In the genomic region with DNA sequence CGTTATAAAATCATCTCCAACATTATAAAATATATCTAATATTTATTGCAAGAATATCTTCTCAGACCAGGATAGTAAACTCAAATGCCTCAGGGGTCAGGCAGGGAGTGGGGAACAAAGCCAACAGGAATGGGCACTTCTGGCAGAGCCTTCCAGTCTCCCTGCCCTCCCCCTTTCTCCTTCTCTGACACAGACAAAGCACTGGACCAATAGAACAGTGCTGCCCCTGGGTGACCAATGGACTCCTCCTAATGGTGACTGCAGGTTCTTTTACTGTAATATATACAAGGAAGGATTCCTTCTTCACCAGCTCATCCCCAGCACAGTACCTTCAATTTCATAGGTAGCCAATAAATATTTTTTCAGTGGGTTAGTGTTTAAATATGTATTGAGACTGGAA, we compare ENCODE assay signal across 19 cellular contexts. TPM values are rescaled to one million over a fixed set of nuclear protein-coding genes. Genes with fewer than 3 reads are reported as not detected.
"Had no signal": no experiment of that assay in that cellular context is flagged by ENCODE, and none has a peak within 500 bp of the region (broad histone marks: within the 10 kb centered on the region; RNA-seq: fewer than 3 reads in every experiment).

No MANE protein-coding gene starts in this region.

- H3K9me3 ChIP-seq: colonic mucosa, esophagus muscularis mucosa, transverse colon had no signal

- H3K4me2 ChIP-seq: smooth muscle cell had no signal

- H3K36me3 ChIP-seq: colonic mucosa, esophagus muscularis mucosa, transverse colon had no signal

- H3K27me3 ChIP-seq: colonic mucosa, esophagus muscularis mucosa, transverse colon had no signal

- H3K27ac ChIP-seq: colonic mucosa had no signal

- H3K4me3 ChIP-seq: colonic mucosa, esophagus muscularis mucosa, smooth muscle cell, transverse colon had no signal

- ATAC-seq: activated CD8-positive, alpha-beta T cell treated with anti-CD3 and anti-CD28 coated beads, Interleukin-2, amount 10 ng/mL, durations not matched to agents 7 days and 5 days; activated naive CD4-positive, alpha-beta T cell treated with anti-CD3 and anti-CD28 coated beads, Interleukin-2, amount 50 U/mL, for 72 hours; natural killer cell; right cardiac atrium had no signal

- H3K4me1 ChIP-seq: colonic mucosa, transverse colon had no signal

- DNase-seq: activated CD4-positive, alpha-beta T cell treated with anti-CD3 and anti-CD28 coated beads, Interleukin-2, amount 10 ng/mL, durations not matched to agents 24 days and 14 days; activated CD8-positive, alpha-beta memory T cell treated with anti-CD3 and anti-CD28 coated beads, Interleukin-2, amount 50 U/mL, for 4 hours; activated CD8-positive, alpha-beta T cell treated with anti-CD3 and anti-CD28 coated beads, Interleukin-2, amount 10 ng/mL, durations not matched to agents 7 days and 5 days; activated effector memory CD4-positive, alpha-beta T cell treated with anti-CD3 and anti-CD28 coated beads, Interleukin-2, amount 50 U/mL, for 16 hours; activated T-cell treated with anti-CD3 and anti-CD28 coated beads, Interleukin-2, amount 50 U/mL, for 48 hours; central memory CD4-positive, alpha-beta T cell; colonic mucosa; left ventricle myocardium superior; natural killer cell; occipital lobe; right cardiac atrium; stimulated activated CD4-positive, alpha-beta T cell treated with anti-CD3 and anti-CD28 coated beads, Interleukin-4, amount 100 ng/mL, for 4 hours; stimulated activated CD8-positive, alpha-beta memory T cell treated with anti-CD3 and anti-CD28 coated beads, Interleukin-4, amount 100 ng/mL, for 48 hours; stimulated activated naive CD4-positive, alpha-beta T cell treated with Interleukin-2 at 50 U/mL for 16 hours; substantia nigra; transverse colon had no signal

RNA-seq across cellular contexts. Expression of a gene that starts 31.1 kb away (rescaled TPM):
- total RNA-seq: activated CD4-positive, alpha-beta T cell treated with anti-CD3 and anti-CD28 coated beads, Interleukin-2, amount 10 ng/mL, durations not matched to agents 24 days and 14 days; activated CD8-positive, alpha-beta T cell treated with anti-CD3 and anti-CD28 coated beads, Interleukin-2, amount 10 ng/mL, durations not matched to agents 7 days and 5 days; activated naive CD4-positive, alpha-beta T cell treated with anti-CD3 and anti-CD28 coated beads, Interleukin-2, amount 50 U/mL, for 72 hours had no signal
